In the genomic region with DNA sequence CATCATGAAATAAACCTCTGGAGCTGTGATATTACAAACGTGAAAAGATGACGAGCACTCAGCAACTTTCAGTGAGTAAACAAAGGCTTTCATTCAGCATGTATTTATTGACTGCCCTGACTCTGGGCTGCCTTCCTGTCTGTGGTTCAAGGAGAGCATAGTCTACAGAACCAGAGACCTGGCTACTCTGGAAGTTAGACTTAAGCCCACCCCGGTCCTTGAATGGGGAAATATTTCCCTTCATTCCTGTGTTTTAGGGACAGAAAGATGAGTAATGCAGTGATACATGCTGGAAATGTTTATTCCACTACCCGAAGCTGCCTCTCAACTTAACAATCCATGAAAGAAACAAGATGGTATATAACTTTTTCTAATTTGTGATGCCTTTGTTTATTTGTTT, we compare ENCODE assay signal across 22 cellular contexts. TPM values are rescaled to one million over a fixed set of nuclear protein-coding genes. Genes with fewer than 3 reads are reported as not detected.
A peak's percentile ranks its signal among the peaks of the same experiment; 100 is the strongest.
DNase-seq lines count a peak whose midpoint lies in the region; ATAC-seq and TF ChIP-seq lines count a peak whose summit lies in the region.
"Had no signal": no experiment of that assay in that cellular context is flagged by ENCODE, and none has a peak within 500 bp of the region (broad histone marks: within the 10 kb centered on the region; RNA-seq: fewer than 3 reads in every experiment).

No MANE protein-coding gene starts in this region.

- DNase-seq in AG08395 (ENCODE audit: low spot score) (peak; percentile 18), HT1080 (ENCODE audit: low read depth) (peak; percentile 13), cerebellar nuclear complex (lab: John Stamatoyannopoulos, UW) (no peak), NCI-H1930 (lab: John Stamatoyannopoulos, UW) (no peak)
- DNase-seq in activated T-cell treated with anti-CD3 and anti-CD28 coated beads, Interleukin-2, amount 50 U/mL, for 72 hours: no peak
- DNase-seq: ACHN; activated CD4-positive, alpha-beta T cell treated with anti-CD3 and anti-CD28 coated beads, Interleukin-2, amount 50 U/mL, for 4 hours; colonic mucosa; COR-L47; DND-41; natural killer cell; NCI-H1048; NCI-H2081; NCI-H446; small intestine; stimulated activated CD4-positive, alpha-beta T cell treated with anti-CD3 and anti-CD28 coated beads, Interleukin-4, amount 100 ng/mL, for 1 hour had no signal

- no peak for ATAC-seq in HG03378 (IDR thresholded peaks at IDR 0.05; ENCODE audit: unreplicated experiment)
- no peak for ATAC-seq in activated T-cell treated with anti-CD3 and anti-CD28 coated beads, Interleukin-2, amount 50 U/mL, for 72 hours (replicated peaks in 1 of 2)
- ATAC-seq: natural killer cell had no signal

- H3K4me3 ChIP-seq in mesodermal cell (ENCODE audit: extremely low read depth, insufficient read depth, low read length, poor library complexity, severe bottlenecking): no peak overlapping the region
- H3K4me3 ChIP-seq: colonic mucosa had no signal

- no peaks in the 10 kb centered on the region for H3K9me3 ChIP-seq in mesodermal cell (ENCODE audit: control insufficient read depth, low read length)
- H3K9me3 ChIP-seq: colonic mucosa had no signal

- H3K27me3 Mint-ChIP-seq in brain: no peaks in the 10 kb centered on the region
- H3K27me3 Mint-ChIP-seq in activated T-cell treated with anti-CD3 and anti-CD28 coated beads, Interleukin-2, amount 50 U/mL, for 72 hours (ENCODE audit: low read depth): no peaks in the 10 kb centered on the region
- H3K27me3 Mint-ChIP-seq: progenitor cell of endocrine pancreas had no signal

- H3K9me3 Mint-ChIP-seq in brain: peaks cover 0 to 2% (median 0%) of the 10 kb centered on the region in 5 experiments
- H3K9me3 Mint-ChIP-seq in activated T-cell treated with anti-CD3 and anti-CD28 coated beads, Interleukin-2, amount 50 U/mL, for 72 hours: no peaks in the 10 kb centered on the region
- H3K9me3 Mint-ChIP-seq: natural killer cell had no signal

- TF ChIP-seq CTCF in brain (conservative IDR thresholded peaks at IDR 0.05): no peak

- H3K27ac ChIP-seq in mesodermal cell (ENCODE audit: low read depth, low read length, severe bottlenecking): peak overlapping the region; percentile 42
- H3K27ac ChIP-seq: colonic mucosa, KMS-11, RWPE1 had no signal

- H3K36me3 ChIP-seq in mesodermal cell (ENCODE audit: control insufficient read depth, insufficient read depth, low read length): peaks cover 2% of the 10 kb centered on the region
- H3K36me3 ChIP-seq: colonic mucosa had no signal

- peaks cover 52% of the 10 kb centered on the region for H3K4me1 Mint-ChIP-seq in brain
- H3K4me1 Mint-ChIP-seq in activated T-cell treated with anti-CD3 and anti-CD28 coated beads, Interleukin-2, amount 50 U/mL, for 72 hours (ENCODE audit: low read depth): no peaks in the 10 kb centered on the region
- H3K4me1 Mint-ChIP-seq: natural killer cell had no signal

- WGBS in mesodermal cell (ENCODE audit: insufficient coverage in 2 of 2), 2 experiments: 89 to 100% methylated on average over 2 of the region's 4 CpGs

- H3K27ac Mint-ChIP-seq in brain: peak overlapping the region in 3 of 5 experiments; percentile 67 to 91 (median 89)
- no peak overlapping the region for H3K27ac Mint-ChIP-seq in activated T-cell treated with anti-CD3 and anti-CD28 coated beads, Interleukin-2, amount 50 U/mL, for 72 hours
- H3K27ac Mint-ChIP-seq: natural killer cell, progenitor cell of endocrine pancreas had no signal

- no peaks in the 10 kb centered on the region for H3K36me3 Mint-ChIP-seq in brain
- H3K36me3 Mint-ChIP-seq in activated T-cell treated with anti-CD3 and anti-CD28 coated beads, Interleukin-2, amount 50 U/mL, for 72 hours (ENCODE audit: insufficient read depth in 2 of 2): no peaks in the 10 kb centered on the region
- H3K36me3 Mint-ChIP-seq: natural killer cell had no signal

- peak overlapping the region in 1 of 5 experiments; percentile 40 for H3K4me3 Mint-ChIP-seq in brain
- H3K4me3 Mint-ChIP-seq in activated T-cell treated with anti-CD3 and anti-CD28 coated beads, Interleukin-2, amount 50 U/mL, for 72 hours: no peak overlapping the region
- H3K4me3 Mint-ChIP-seq: natural killer cell had no signal

- peaks cover 9% of the 10 kb centered on the region for H3K4me1 ChIP-seq in mesodermal cell (ENCODE audit: control insufficient read depth, insufficient read depth, low read length, poor library complexity, severe bottlenecking)
- H3K4me1 ChIP-seq: colonic mucosa had no signal

RNA-seq across cellular contexts. Expression of a gene that starts 57.5 kb away (rescaled TPM):
- total RNA-seq in HT1080 (2014; rRNA removed; shearing (Covaris generic)): 17.6 and 26.9 TPM in 2 replicates
- 24.3 and 28.9 TPM in 2 replicates for polyA plus RNA-seq in HT1080 (2015; cell fraction: cytosol; rRNA removed)
- 23.1 and 24.2 TPM in 2 replicates for polyA plus RNA-seq in HT1080 (2015; cell fraction: nucleus; rRNA removed)
- polyA plus RNA-seq in brain (ENCODE audit: insufficient read depth, low read depth, low replicate concordance): 11.6 TPM
- 20.1 TPM for polyA plus RNA-seq in mesodermal cell (2013, experiment 1 of 2)
- 25.1 TPM for polyA plus RNA-seq in mesodermal cell (2013, experiment 2 of 2)
- 10 to 100 TPM; 13.1 to 14.2 TPM for total RNA-seq in activated T-cell treated with anti-CD3 and anti-CD28 coated beads, Interleukin-2, amount 50 U/mL, for 72 hours

Comparison
In these comparisons a context has a peak if more than half of its experiments do, and no peak if none do; other contexts are left out.
1. DNase-seq: peak in AG08395 (single experiment) and HT1080 (single experiment); none in cerebellar nuclear complex (0 of 2), activated T-cell treated with anti-CD3 and anti-CD28 coated beads, Interleukin-2, amount 50 U/mL, for 72 hours (0 of 2) and NCI-H1930 (0 of 2).